19 cellular contexts compared by ENCODE assay signal in genomic region chr11:65280646-65281045, GRCh38. TPM values are rescaled to one million over a fixed set of nuclear protein-coding genes. Genes with fewer than 3 reads are reported as not detected.
DNase-seq lines count a peak whose midpoint lies in the region; ATAC-seq, FAIRE-seq and TF ChIP-seq lines count a peak whose summit lies in the region.
"Had no signal": no experiment of that assay in that cellular context is flagged by ENCODE, and none has a peak within 500 bp of the region (broad histone marks: within the 10 kb centered on the region; RNA-seq: fewer than 3 reads in every experiment).

No MANE protein-coding gene starts in this region.

- no peaks in the 10 kb centered on the region for H3K79me2 ChIP-seq in fibroblast of lung (ENCODE audit: control insufficient read depth, insufficient read depth, low read length)

- H3K9me3 ChIP-seq in BLaER1 treated with 17β-estradiol and CSF1 and Interleukin-3, amounts not matched to agents 10 nM and 100 nM (replicated peaks in 1 of 11) = no peaks in the 10 kb centered on the region
- H3K9me3 ChIP-seq in fibroblast of lung (ENCODE audit: control insufficient read depth, insufficient read depth, low read depth, low read length) (no peaks in the 10 kb centered on the region), transverse colon (no peaks in the 10 kb centered on the region), pancreas (no peaks in the 10 kb centered on the region)
- H3K9me3 ChIP-seq: breast epithelium, SJCRH30 had no signal

- H2AFZ ChIP-seq in fibroblast of lung (ENCODE audit: low read length) = no peak overlapping the region

- TF ChIP-seq CTCF in RWPE1 (conservative IDR thresholded peaks at IDR 0.05; ENCODE audit: low read depth) = no peak
- no peak for TF ChIP-seq CTCF in fibroblast of lung (conservative IDR thresholded peaks at IDR 0.05 in 1 of 2, IDR thresholded peaks at IDR 0.05 in 1 of 2; ENCODE audit: low read depth in 1 of 2, low read length in 2 of 2)
- no peak for TF ChIP-seq CTCF in transverse colon (IDR thresholded peaks at IDR 0.05)
- no peak for TF ChIP-seq CTCF in pancreas (IDR thresholded peaks at IDR 0.05)

- H3K36me3 ChIP-seq in BLaER1 treated with 17β-estradiol and CSF1 and Interleukin-3, amounts not matched to agents 10 nM and 100 nM = peaks cover 16 to 100% (median 99%) of the 10 kb centered on the region in 11 experiments
- H3K36me3 ChIP-seq in fibroblast of lung (ENCODE audit: control insufficient read depth, insufficient read depth, low read length) (no peaks in the 10 kb centered on the region), transverse colon (peaks cover 0 to 7% (median 0%) of the 10 kb centered on the region in 4 donors), pancreas (peaks cover 0 to 4% (median 0%) of the 10 kb centered on the region in 3 donors)

- peak overlapping the region in 9 of 11 experiments; percentile 26 to 80 (median 62); a peak in 18 of 22 replicates for H3K4me2 ChIP-seq in BLaER1 treated with 17β-estradiol and CSF1 and Interleukin-3, amounts not matched to agents 10 nM and 100 nM
- H3K4me2 ChIP-seq in fibroblast of lung (ENCODE audit: extremely low read depth, insufficient read depth, low read length) = no peak overlapping the region

- CTCF ChIA-PET in RWPE1 (lab: Yijun Ruan, JAX) = interaction anchor here (0.8 to 2.7 kb wide), 5 partner anchors 13 to 272 kb away, joined by 3 to 13 read pairs (median 3); partner anchors contain the start of gene CDC42EP2

- in situ Hi-C loops in transverse colon (cut with MboI; ENCODE audit: low pct_ligation_motif_present in 1 of 4, low pct_unique_long_range_greater_than_20kb in 1 of 4, low sequenced_read_pairs in 3 of 4) = no loop called here

- no peak for TF ChIP-seq POLR2A in transverse colon (IDR thresholded peaks at IDR 0.05)

- POLR2A ChIA-PET in RWPE1 (lab: Yijun Ruan, JAX; ENCODE audit: low non-redundant PET) = no interaction called here

- H3K27ac ChIP-seq in BLaER1 treated with 17β-estradiol and CSF1 and Interleukin-3, amounts not matched to agents 10 nM and 100 nM = peak overlapping the region in 9 of 11 experiments; percentile 12 to 65 (median 43); a peak in 14 of 22 replicates
- H3K27ac ChIP-seq in RWPE1 = peak overlapping the region; percentile 8; the same call in 1 of the 2 replicates
- peak overlapping the region; percentile 77 for H3K27ac ChIP-seq in fibroblast of lung (ENCODE audit: insufficient read depth, low read length)
- H3K27ac ChIP-seq in transverse colon = peak overlapping the region in 1 of 4 donors; percentile 42
- H3K27ac ChIP-seq in pancreas = peak overlapping the region in 2 of 4 donors; percentile 78 to 85
- H3K27ac ChIP-seq: SJCRH30 had no signal

- TF ChIP-seq EP300 in transverse colon (IDR thresholded peaks at IDR 0.05; ENCODE audit: low read depth) = no peak

- H3K4me1 ChIP-seq in BLaER1 treated with 17β-estradiol and CSF1 and Interleukin-3, amounts not matched to agents 10 nM and 100 nM = peaks cover 9 to 69% (median 47%) of the 10 kb centered on the region in 10 experiments; a peak in 19 of 20 replicates
- H3K4me1 ChIP-seq in fibroblast of lung (ENCODE audit: control insufficient read depth, extremely low read depth, insufficient read depth, low read length) (peaks cover 15% of the 10 kb centered on the region), transverse colon (peaks cover 0 to 19% (median 11%) of the 10 kb centered on the region in 4 donors), pancreas (peaks cover 9 to 53% (median 19%) of the 10 kb centered on the region in 3 donors)
- H3K4me1 ChIP-seq: breast epithelium had no signal

- 0 out of 22 replicates have a peak overlapping the region, but pooled peaks of 1 of the 11 experiments have one; percentile 8 for H3K9ac ChIP-seq in BLaER1 treated with 17β-estradiol and CSF1 and Interleukin-3, amounts not matched to agents 10 nM and 100 nM
- H3K9ac ChIP-seq in fibroblast of lung (ENCODE audit: insufficient read depth, low read length) = no peak overlapping the region

- ATAC-seq in HG03378 (IDR thresholded peaks at IDR 0.05; ENCODE audit: unreplicated experiment) (no peak), pancreas (no peak)

- H3K4me3 ChIP-seq in BLaER1 treated with 17β-estradiol and CSF1 and Interleukin-3, amounts not matched to agents 10 nM and 100 nM = no peak overlapping the region
- H3K4me3 ChIP-seq in fibroblast of lung (replicated peaks in 1 of 4; ENCODE audit: control extremely low read depth in 1 of 4, insufficient read depth in 1 of 4, low read depth in 3 of 4, low read length in 4 of 4) = no peak overlapping the region
- H3K4me3 ChIP-seq in transverse colon = no peak overlapping the region
- no peak overlapping the region for H3K4me3 ChIP-seq in pancreas
- H3K4me3 ChIP-seq: breast epithelium, SJCRH30 had no signal

- H4K20me1 ChIP-seq in BLaER1 treated with 17β-estradiol and CSF1 and Interleukin-3, amounts not matched to agents 10 nM and 100 nM = no peaks in the 10 kb centered on the region
- H4K20me1 ChIP-seq in fibroblast of lung (ENCODE audit: control insufficient read depth, extremely low read depth, insufficient read depth, low read length) = no peaks in the 10 kb centered on the region

- FAIRE-seq in pancreas (lab: Jason Lieb, UNC) = no peak

- DNase-seq in RWPE1 (ENCODE audit: low spot score) (no peak), fibroblast of lung (ENCODE audit: low read depth in 2 of 2) (peak in 1 of 2 donors; percentile 44), pons (ENCODE audit: low spot score) (peak; percentile 38), COLO668 (lab: John Stamatoyannopoulos, UW; ENCODE audit: unreplicated experiment) (no peak), transverse colon (no peak), pancreas (no peak)
- DNase-seq: activated CD4-positive, alpha-beta T cell treated with anti-CD3 and anti-CD28 coated beads for 1 hour; activated CD8-positive, alpha-beta memory T cell treated with anti-CD3 and anti-CD28 coated beads, Interleukin-2, amount 50 U/mL, for 48 hours; activated naive CD4-positive, alpha-beta T cell treated with Interleukin-2 at 50 U/mL for 16 hours; DMS 273 treated with DMSO at 0.1 percent for 48 hours; effector CD8-positive, alpha-beta T cell; hypothalamus; MM.1S; NCI-H187; SJCRH30; stimulated activated naive CD8-positive, alpha-beta T cell treated with anti-CD3 and anti-CD28 coated beads, Interleukin-15, amount 100 ng/mL, for 72 hours had no signal

- 96% methylated on average over 4 of the region's 4 CpGs; no CpG with 5 or more reads in 1 of the 2 donors for WGBS in transverse colon (ENCODE audit: low coverage in 1 of 2), 2 donors
- 61 to 66% methylated on average over 4 of the region's 4 CpGs for WGBS in pancreas, 2 donors

- intact Hi-C loops in transverse colon (cut with DNase I; ENCODE audit: low total_unique reads) = no loop called here
- intact Hi-C loops in pancreas (cut with DNase I) = no loop called here

- no peaks in the 10 kb centered on the region for H3K27me3 ChIP-seq in BLaER1 treated with 17β-estradiol and CSF1 and Interleukin-3, amounts not matched to agents 10 nM and 100 nM
- H3K27me3 ChIP-seq in fibroblast of lung (ENCODE audit: control insufficient read depth, insufficient read depth, low read length) = no peaks in the 10 kb centered on the region
- no peaks in the 10 kb centered on the region for H3K27me3 ChIP-seq in transverse colon
- no peaks in the 10 kb centered on the region for H3K27me3 ChIP-seq in pancreas
- H3K27me3 ChIP-seq: breast epithelium, SJCRH30 had no signal

RNA-seq across cellular contexts. Expression of gene POLA2, which starts 18.9 kb away (rescaled TPM):
- total RNA-seq in fibroblast of lung = 1.0 and 2.8 TPM in 2 replicates
- 9.8 and 33.6 TPM in 2 replicates for polyA plus RNA-seq in fibroblast of lung
- polyA plus RNA-seq in fibroblast of lung (2012) = 6.7 and 20.1 TPM in 2 replicates
- polyA minus RNA-seq in fibroblast of lung (ENCODE audit: low replicate concordance) = 14.6 and 53.5 TPM in 2 replicates
- total RNA-seq in transverse colon = 10 to 100 TPM in 1 of 4 donors, 1 to 10 TPM in 3; 3.0 to 17.5 (median 6.2) TPM
- 1 to 10 TPM; 3.1 to 6.4 (median 4.6) TPM for total RNA-seq in pancreas
- polyA plus RNA-seq in pancreas = 1 to 10 TPM; 6.8 to 7.5 TPM

RNA-seq across cellular contexts. Expression of gene CDC42EP2, which starts 34.0 kb away (rescaled TPM):
- total RNA-seq in fibroblast of lung (12.3 and 25.6 TPM in 2 replicates), transverse colon (10 to 100 TPM in 3 of 4 donors, 1 to 10 TPM in 1; 9.1 to 22.7 (median 14.5) TPM), pancreas (1 to 10 TPM; 2.4 to 7.9 (median 2.7) TPM)
- polyA plus RNA-seq in fibroblast of lung (31.7 and 48.4 TPM in 2 replicates), pancreas (1 to 10 TPM; 4.8 to 6.8 TPM)
- polyA plus RNA-seq in fibroblast of lung (2012) = 56.1 and 78.8 TPM in 2 replicates
- 164 and 172 TPM in 2 replicates for polyA minus RNA-seq in fibroblast of lung (ENCODE audit: low replicate concordance)

RNA-seq across cellular contexts. Expression of gene DPF2, which starts 53.0 kb away (rescaled TPM):
- total RNA-seq in fibroblast of lung = 37.5 and 42.9 TPM in 2 replicates
- polyA plus RNA-seq in fibroblast of lung = 55.1 and 76.4 TPM in 2 replicates
- polyA plus RNA-seq in fibroblast of lung (2012) = 38.3 and 46.3 TPM in 2 replicates
- polyA minus RNA-seq in fibroblast of lung (ENCODE audit: low replicate concordance) = 95.3 and 148 TPM in 2 replicates
- 10 to 100 TPM; 29.1 to 50.9 (median 37.6) TPM for total RNA-seq in transverse colon
- 10 to 100 TPM; 16.6 to 28.0 (median 21.5) TPM for total RNA-seq in pancreas
- polyA plus RNA-seq in pancreas = 10 to 100 TPM; 11.7 to 19.6 TPM
